8 cellular contexts compared by ENCODE assay signal in genomic region chr21:41777934-41778815, GRCh38. TPM values are rescaled to one million over a fixed set of nuclear protein-coding genes. Genes with fewer than 3 reads are reported as not detected.
DNase-seq lines count a peak whose midpoint lies in the region; ATAC-seq lines count a peak whose summit lies in the region.

No MANE protein-coding gene starts in this region.

- no peak overlapping the region for H3K27ac Mint-ChIP-seq in activated naive CD8-positive, alpha-beta T cell treated with anti-CD3 and anti-CD28 coated beads, Interleukin-2, amount 50 U/mL, for 24 hours

- peak; percentile 63 for DNase-seq in activated effector memory CD4-positive, alpha-beta T cell treated with anti-CD3 and anti-CD28 coated beads, Interleukin-2, amount 50 U/mL, for 16 hours
- no peak for DNase-seq in activated effector memory CD4-positive, alpha-beta T cell treated with Interleukin-2 at 50 U/mL for 16 hours
- DNase-seq in MV-4-11 (lab: John Stamatoyannopoulos, UW), result peak; percentile 21
- DNase-seq in activated naive CD8-positive, alpha-beta T cell treated with anti-CD3 and anti-CD28 coated beads, Interleukin-2, amount 50 U/mL, for 24 hours, result peak; percentile 49
- peak; percentile 86 for DNase-seq in cardiac septum (ENCODE audit: low spot score)
- peak; percentile 65 to 97 (median 85) for DNase-seq in posterior cingulate gyrus

- H3K36me3 Mint-ChIP-seq in activated naive CD8-positive, alpha-beta T cell treated with anti-CD3 and anti-CD28 coated beads, Interleukin-2, amount 50 U/mL, for 24 hours (ENCODE audit: low read depth), result no peaks in the 10 kb centered on the region

- H3K4me1 Mint-ChIP-seq in activated naive CD8-positive, alpha-beta T cell treated with anti-CD3 and anti-CD28 coated beads, Interleukin-2, amount 50 U/mL, for 24 hours, result peaks cover 3% of the 10 kb centered on the region

- ATAC-seq in activated naive CD8-positive, alpha-beta T cell treated with anti-CD3 and anti-CD28 coated beads, Interleukin-2, amount 50 U/mL, for 24 hours, result no peak
- no peak for ATAC-seq in HG03442 (IDR thresholded peaks at IDR 0.05; ENCODE audit: unreplicated experiment)
- ATAC-seq in HG02642 (IDR thresholded peaks at IDR 0.05; ENCODE audit: poor library complexity, unreplicated experiment), result no peak

- intact Hi-C loops in cardiac septum (cut with DNase I) (loop anchor here (1.0 kb wide), 1 partner anchor 166 kb away; no protein-coding TSS in a partner anchor), posterior cingulate gyrus (cut with DNase I) (loop anchor here (2.0 kb wide), 2 partner anchors 165 to 495 kb away; no protein-coding TSS in a partner anchor)

- no peak overlapping the region for H3K4me3 Mint-ChIP-seq in activated naive CD8-positive, alpha-beta T cell treated with anti-CD3 and anti-CD28 coated beads, Interleukin-2, amount 50 U/mL, for 24 hours

- peaks cover 70% of the 10 kb centered on the region for H3K27me3 Mint-ChIP-seq in activated naive CD8-positive, alpha-beta T cell treated with anti-CD3 and anti-CD28 coated beads, Interleukin-2, amount 50 U/mL, for 24 hours

- no peaks in the 10 kb centered on the region for H3K9me3 Mint-ChIP-seq in activated naive CD8-positive, alpha-beta T cell treated with anti-CD3 and anti-CD28 coated beads, Interleukin-2, amount 50 U/mL, for 24 hours

RNA-seq across cellular contexts. Expression of gene RIPK4, which starts 11.3 kb away (rescaled TPM):
- 0.13 TPM for total RNA-seq in cardiac septum
